In genomic region chr16:70252355-70252988, GRCh38 we compare ENCODE assay signal across 9 cellular contexts.
DNase-seq lines count a peak whose midpoint lies in the region; ATAC-seq and TF ChIP-seq lines count a peak whose summit lies in the region.
"Had no signal": no experiment of that assay in that cellular context is flagged by ENCODE, and none has a peak within 500 bp of the region (broad histone marks: within the 10 kb centered on the region; RNA-seq: fewer than 3 reads in every experiment).

No MANE protein-coding gene starts in this region.

- peaks cover 3% of the 10 kb centered on the region for H3K4me1 ChIP-seq in iPS-18a (ENCODE audit: control insufficient read depth, low read depth, low read length)

- DNase-seq in AG10803 (ENCODE audit: low read depth), result peak; percentile 17
- DNase-seq in GM13977 (ENCODE audit: low spot score), result no peak
- no peak for DNase-seq in hippocampal formation (lab: John Stamatoyannopoulos, UW)

- H3K9me3 ChIP-seq in iPS-18a (ENCODE audit: control insufficient read depth, low read depth, low read length), result no peaks in the 10 kb centered on the region
- H3K9me3 ChIP-seq: psoas muscle had no signal

- H3K27ac ChIP-seq in iPS-18a (ENCODE audit: low read length), result no peak overlapping the region

- H3K9ac ChIP-seq in iPS-18a (ENCODE audit: low read length), result no peak overlapping the region

- no peak for ATAC-seq in GM19463 (IDR thresholded peaks at IDR 0.05; ENCODE audit: unreplicated experiment)
- ATAC-seq in GM21423 (IDR thresholded peaks at IDR 0.05; ENCODE audit: unreplicated experiment), result no peak
- ATAC-seq in GM21825 (IDR thresholded peaks at IDR 0.05; ENCODE audit: unreplicated experiment), result no peak

- H3K4me3 ChIP-seq in AG10803 (ENCODE audit: low read length), result no peak overlapping the region
- H3K4me3 ChIP-seq in WI38 (ENCODE audit: low read depth, low read length), result no peak overlapping the region
- peak overlapping the region; percentile 74 for H3K4me3 ChIP-seq in iPS-18a (ENCODE audit: low read length)

- H3K27me3 ChIP-seq in iPS-18a (ENCODE audit: control insufficient read depth, insufficient read depth, low read length), result no peaks in the 10 kb centered on the region

- peak; percentile 46 for TF ChIP-seq CTCF in AG10803 (conservative IDR thresholded peaks at IDR 0.05; ENCODE audit: low read length)
- TF ChIP-seq CTCF in GM13977 (IDR thresholded peaks at IDR 0.05; ENCODE audit: extremely low read depth, insufficient read depth, missing control alignments), result peak; percentile 43
- peak; percentile 40 for TF ChIP-seq CTCF in WI38 (IDR thresholded peaks at IDR 0.05; ENCODE audit: low read depth, low read length)

- H3K36me3 ChIP-seq in iPS-18a (ENCODE audit: control insufficient read depth, low read depth, low read length), result peaks cover 51% of the 10 kb centered on the region

- in situ Hi-C loops in GM13977 (cut with MboI; ENCODE audit: low pct_unique_long_range_greater_than_20kb, low sequenced_read_pairs, unreplicated experiment), result no loop called here
